In the genomic region with DNA sequence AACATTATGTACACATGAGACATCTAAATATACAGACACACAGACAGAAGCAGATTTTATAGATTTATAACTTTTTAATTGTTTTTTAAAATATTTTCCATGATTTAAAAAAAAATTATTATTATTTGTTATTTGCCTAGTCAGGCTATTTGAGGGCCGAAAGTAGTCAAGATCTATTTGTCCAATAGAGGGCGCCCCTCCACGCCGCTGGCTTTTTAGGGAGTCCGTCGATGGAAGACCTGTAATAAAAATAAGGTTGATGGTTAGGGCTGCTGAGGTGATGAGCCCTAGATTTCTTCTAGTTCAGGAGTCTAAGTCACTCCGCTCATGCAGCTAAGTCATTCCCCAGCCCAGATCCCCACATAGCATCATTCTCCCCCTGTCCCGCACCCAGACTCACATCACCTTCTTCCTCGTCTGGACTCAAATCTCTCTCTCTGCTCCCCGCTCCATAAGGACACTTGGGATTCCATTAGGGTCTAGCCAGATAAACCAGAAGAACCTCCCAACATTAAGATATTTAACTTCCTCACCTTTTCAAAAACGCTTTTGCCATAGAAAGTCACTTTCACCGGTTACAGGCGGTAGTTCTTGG, we compare ENCODE assay signal across 8 cellular contexts. TPM values are rescaled to one million over a fixed set of nuclear protein-coding genes. Genes with fewer than 3 reads are reported as not detected.
DNase-seq lines count a peak whose midpoint lies in the region; ATAC-seq and TF ChIP-seq lines count a peak whose summit lies in the region.

No MANE protein-coding gene starts in this region.

- no peaks in the 10 kb centered on the region for H3K9me3 ChIP-seq in psoas muscle

- TF ChIP-seq CTCF in fibroblast of mammary gland (conservative IDR thresholded peaks at IDR 0.05; ENCODE audit: control insufficient read depth, insufficient read depth, low read depth, low read length) (peak; percentile 71), psoas muscle (IDR thresholded peaks at IDR 0.05) (peak; percentile 44)

- peaks cover 0 to 5% (median 0%) of the 10 kb centered on the region in 3 donors for H3K27me3 ChIP-seq in psoas muscle (ENCODE audit: insufficient read depth in 3 of 3, low read length in 2 of 3)

- no peaks in the 10 kb centered on the region for H3K4me1 ChIP-seq in psoas muscle

- ATAC-seq in psoas muscle = no peak
- ATAC-seq in HG03095 (IDR thresholded peaks at IDR 0.05; ENCODE audit: unreplicated experiment) = no peak
- ATAC-seq in HG03520 (IDR thresholded peaks at IDR 0.05; ENCODE audit: unreplicated experiment) = no peak

- DNase-seq in NCI-H1092 (lab: John Stamatoyannopoulos, UW) (peak; percentile 4), NCI-H1092 treated with DMSO at 0.1 percent for 48 hours (lab: John Stamatoyannopoulos, UW) (no peak), NCI-H774 (lab: John Stamatoyannopoulos, UW) (peak; percentile 1), activated T-cell treated with anti-CD3 and anti-CD28 coated beads for 1 hour (ENCODE audit: low read depth) (peak; percentile 73), fibroblast of mammary gland (ENCODE audit: low read depth) (peak; percentile 34), psoas muscle (peak in 1 of 2 donors; percentile 47)

- 49 to 51% (median 51%) methylated on average over 13 of the region's 13 CpGs for whole genome bisulfite sequencing in psoas muscle, 3 donors

- H3K4me3 ChIP-seq in fibroblast of mammary gland (ENCODE audit: control insufficient read depth, low read depth, low read length) (no peak overlapping the region), psoas muscle (no peak overlapping the region)

- H3K27ac ChIP-seq in psoas muscle = no peak overlapping the region

- no peaks in the 10 kb centered on the region for H3K36me3 ChIP-seq in psoas muscle (ENCODE audit: insufficient read depth in 1 of 2, low read depth in 1 of 2)

- intact Hi-C loops in psoas muscle (cut with DNase I) = loop anchor here in 1 of 2 donors (2.0 kb wide), 1 partner anchor 21 kb away; no protein-coding TSS in a partner anchor

RNA-seq across cellular contexts. Expression of gene CEACAM21, which starts 33.9 kb away (rescaled TPM):
- total RNA-seq in psoas muscle = under 1 TPM in 2 of 4 donors, not detected in 2; 0.21 to 0.28 TPM
- under 1 TPM; 0.05 to 0.48 (median 0.20) TPM for polyA plus RNA-seq in psoas muscle
